ENCODE assay signal across 10 cellular contexts in genomic region chr6:34709386-34709785, GRCh38. TPM values are rescaled to one million over a fixed set of nuclear protein-coding genes. Genes with fewer than 3 reads are reported as not detected.
DNase-seq lines count a peak whose midpoint lies in the region; ATAC-seq and TF ChIP-seq lines count a peak whose summit lies in the region.
"Had no signal": no experiment of that assay in that cellular context is flagged by ENCODE, and none has a peak within 500 bp of the region (broad histone marks: within the 10 kb centered on the region; RNA-seq: fewer than 3 reads in every experiment).

No MANE protein-coding gene starts in this region.

- TF ChIP-seq CTCF in astrocyte of the spinal cord (IDR thresholded peaks at IDR 0.05; ENCODE audit: low read depth, low read length) (no peak), right atrium auricular region (IDR thresholded peaks at IDR 0.05) (no peak), MM.1S (IDR thresholded peaks at IDR 0.05; ENCODE audit: low read length) (no peak), PC-9 (conservative IDR thresholded peaks at IDR 0.05) (no peak), Calu3 (IDR thresholded peaks at IDR 0.05; ENCODE audit: unreplicated experiment) (no peak)

- H3K27me3 Mint-ChIP-seq in Calu3 (ENCODE audit: unreplicated experiment) (no peaks in the 10 kb centered on the region), T-helper 17 cell (no peaks in the 10 kb centered on the region)
- H3K27me3 Mint-ChIP-seq: activated T-helper 17 cell treated with anti-CD3 and anti-CD28 coated beads, Interleukin-2, amount 50 U/mL, for 72 hours had no signal

- in situ Hi-C loops in astrocyte of the spinal cord (cut with HindIII; ENCODE audit: low sequenced_read_pairs), result no loop called here

- DNase-seq in HUDEP-2 (lab: John Stamatoyannopoulos, UW; ENCODE audit: unreplicated experiment in 76 of 76) (peak in 75 of 76 experiments; percentile 23 to 98 (median 93)), astrocyte of the spinal cord (ENCODE audit: low read depth, low spot score) (peak; percentile 29), right atrium auricular region (ENCODE audit: low spot score) (no peak), skeletal muscle cell (ENCODE audit: low read depth) (peak; percentile 47), MM.1S (no peak), PC-9 (no peak), Calu3 (no peak), T-helper 17 cell (no peak)

- no peaks in the 10 kb centered on the region for H3K79me2 ChIP-seq in MM.1S (ENCODE audit: low read length)
- H3K79me2 ChIP-seq in PC-9 (ENCODE audit: low read depth), result no peaks in the 10 kb centered on the region

- H3K4me1 ChIP-seq in right atrium auricular region (peaks cover 0 to 15% of the 10 kb centered on the region in 2 donors), MM.1S (ENCODE audit: low read length) (no peaks in the 10 kb centered on the region), PC-9 (replicated peaks; ENCODE audit: insufficient read depth) (peaks cover 5% of the 10 kb centered on the region; the same call in 1 of the 2 replicates)

- H3K36me3 ChIP-seq in right atrium auricular region (no peaks in the 10 kb centered on the region), MM.1S (replicated peaks; ENCODE audit: insufficient read depth, low read length) (no peaks in the 10 kb centered on the region), PC-9 (ENCODE audit: low read depth) (no peaks in the 10 kb centered on the region)

- H3K9me2 ChIP-seq in MM.1S (replicated peaks; ENCODE audit: insufficient read depth, low read length) (no peaks in the 10 kb centered on the region), PC-9 (ENCODE audit: insufficient read depth) (no peaks in the 10 kb centered on the region)

- H3K4me2 ChIP-seq in MM.1S (ENCODE audit: low read depth, low read length), result no peak overlapping the region
- no peak overlapping the region for H3K4me2 ChIP-seq in PC-9

- H3K9ac ChIP-seq in MM.1S (ENCODE audit: low read length), result no peak overlapping the region

- intact Hi-C loops in PC-9 (cut with micrococcal nuclease; ENCODE audit: unreplicated experiment) (no loop called here), Calu3 (cut with micrococcal nuclease; ENCODE audit: unreplicated experiment) (no loop called here)

- H3K27me3 ChIP-seq in right atrium auricular region, result no peaks in the 10 kb centered on the region
- no peaks in the 10 kb centered on the region for H3K27me3 ChIP-seq in MM.1S (replicated peaks; ENCODE audit: insufficient read depth, low read length)
- no peaks in the 10 kb centered on the region for H3K27me3 ChIP-seq in PC-9 (ENCODE audit: insufficient read depth, low read depth)

- H3F3A ChIP-seq in MM.1S (ENCODE audit: insufficient read depth, low read length) (no peaks in the 10 kb centered on the region), PC-9 (ENCODE audit: insufficient read depth, low read depth) (peaks cover 6% of the 10 kb centered on the region; the same call in 1 of the 2 replicates)

- CTCF ChIA-PET in PC-9 (lab: Charles Lee) (no interaction called here), Calu3 (lab: Charles Lee) (interaction anchor here (0.7 kb wide), 1 partner anchor 1373 kb away, joined by 3 read pairs; no protein-coding TSS in a partner anchor)

- H4K20me1 ChIP-seq in MM.1S (ENCODE audit: insufficient read depth, low read length) (no peaks in the 10 kb centered on the region), PC-9 (ENCODE audit: insufficient read depth) (no peaks in the 10 kb centered on the region)

- POLR2A ChIA-PET in PC-9 (lab: Charles Lee; ENCODE audit: unreplicated experiment), result no interaction called here

- H3K4me3 ChIP-seq in astrocyte of the spinal cord (ENCODE audit: low read depth, low read length), result no peak overlapping the region
- H3K4me3 ChIP-seq in right atrium auricular region, result no peak overlapping the region
- H3K4me3 ChIP-seq in skeletal muscle cell (ENCODE audit: low read depth, low read length), result no peak overlapping the region
- H3K4me3 ChIP-seq in MM.1S (ENCODE audit: low read length), result no peak overlapping the region
- H3K4me3 ChIP-seq in PC-9, result no peak overlapping the region

- no peak for ATAC-seq in T-helper 17 cell
- ATAC-seq: activated T-helper 17 cell treated with anti-CD3 and anti-CD28 coated beads, Interleukin-2, amount 50 U/mL, for 72 hours; left colon had no signal

- no peak overlapping the region for H3K27ac Mint-ChIP-seq in Calu3 (ENCODE audit: unreplicated experiment)
- no peak overlapping the region for H3K27ac Mint-ChIP-seq in T-helper 17 cell
- H3K27ac Mint-ChIP-seq: activated T-helper 17 cell treated with anti-CD3 and anti-CD28 coated beads, Interleukin-2, amount 50 U/mL, for 72 hours had no signal

- H3K36me3 Mint-ChIP-seq in Calu3 (ENCODE audit: insufficient read depth, unreplicated experiment) (no peaks in the 10 kb centered on the region), T-helper 17 cell (ENCODE audit: low read depth) (peaks cover 3% of the 10 kb centered on the region)

- no TSS peak for BruUV-seq in PC-9 (replicated peaks; lab: Mats Ljungman, UMichigan)
- BruUV-seq in Calu3 (replicated peaks; lab: Mats Ljungman, UMichigan), result no TSS peak

- H3K9me3 Mint-ChIP-seq in Calu3 (ENCODE audit: low read depth, unreplicated experiment), result no peaks in the 10 kb centered on the region
- H3K9me3 Mint-ChIP-seq: activated T-helper 17 cell treated with anti-CD3 and anti-CD28 coated beads, Interleukin-2, amount 50 U/mL, for 72 hours had no signal

- H2AFZ ChIP-seq in MM.1S (ENCODE audit: low read length), result no peak overlapping the region
- no peak overlapping the region for H2AFZ ChIP-seq in PC-9

- H3K4me1 Mint-ChIP-seq in Calu3 (ENCODE audit: low read depth, unreplicated experiment) (peaks cover 24% of the 10 kb centered on the region), T-helper 17 cell (peaks cover 3% of the 10 kb centered on the region)
- H3K4me1 Mint-ChIP-seq: activated T-helper 17 cell treated with anti-CD3 and anti-CD28 coated beads, Interleukin-2, amount 50 U/mL, for 72 hours had no signal

- H3K27ac ChIP-seq in right atrium auricular region (peak overlapping the region; percentile 57 to 69), MM.1S (ENCODE audit: low read length) (no peak overlapping the region), PC-9 (no peak overlapping the region)

- no peaks in the 10 kb centered on the region for H3K9me3 ChIP-seq in right atrium auricular region
- no peaks in the 10 kb centered on the region for H3K9me3 ChIP-seq in MM.1S (replicated peaks; ENCODE audit: insufficient read depth, low read length)
- no peaks in the 10 kb centered on the region for H3K9me3 ChIP-seq in PC-9 (ENCODE audit: insufficient read depth, low read depth)
- H3K9me3 ChIP-seq in T-helper 17 cell (ENCODE audit: control insufficient read depth, low read length, poor library complexity, severe bottlenecking), result no peaks in the 10 kb centered on the region

- no peak overlapping the region for H3K4me3 Mint-ChIP-seq in Calu3 (ENCODE audit: low read depth, unreplicated experiment)
- H3K4me3 Mint-ChIP-seq in T-helper 17 cell, result no peak overlapping the region
- H3K4me3 Mint-ChIP-seq: activated T-helper 17 cell treated with anti-CD3 and anti-CD28 coated beads, Interleukin-2, amount 50 U/mL, for 72 hours had no signal

RNA-seq across cellular contexts. Expression of gene ILRUN, which starts 12.8 kb away (rescaled TPM):
- total RNA-seq in right atrium auricular region, result 100 to 1,000 TPM in 1 of 2 donors, 10 to 100 TPM in 1; 89.8 to 114 TPM
- total RNA-seq in PC-9 (2021), result 57.8 and 68.9 TPM in 2 replicates
- 137 and 145 TPM in 2 replicates for total RNA-seq in Calu3 (2022)
- total RNA-seq in T-helper 17 cell, result 10 to 100 TPM; 55.9 to 64.4 TPM

RNA-seq across cellular contexts. Expression of gene SNRPC, which starts 47.9 kb away (rescaled TPM):
- 100 to 1,000 TPM; 116 TPM for total RNA-seq in right atrium auricular region
- 142 and 162 TPM in 2 replicates for total RNA-seq in PC-9 (2021)
- 221 and 231 TPM in 2 replicates for total RNA-seq in Calu3 (2022)
- total RNA-seq in T-helper 17 cell, result 10 to 100 TPM; 44.2 to 52.1 TPM

Comparison
In these comparisons a context has a peak if more than half of its experiments do, and no peak if none do; other contexts are left out.
1. DNase-seq: peak in HUDEP-2 (75 of 76), astrocyte of the spinal cord (single experiment) and skeletal muscle cell (single experiment); none in right atrium auricular region (single experiment), MM.1S (single experiment), PC-9 (0 of 2), Calu3 (single experiment) and T-helper 17 cell (0 of 3).
2. H3K27ac ChIP-seq: peak in right atrium auricular region (2 of 2); none in MM.1S (single experiment) and PC-9 (single experiment).